Comparison of ENCODE assay signal across 8 cellular contexts in genomic region chr4:99946346-99947189, GRCh38. TPM values are rescaled to one million over a fixed set of nuclear protein-coding genes. Genes with fewer than 3 reads are reported as not detected.
A peak's percentile ranks its signal among the peaks of the same experiment; 100 is the strongest.
DNase-seq lines count a peak whose midpoint lies in the region; FAIRE-seq and TF ChIP-seq lines count a peak whose summit lies in the region.

Gene DNAJB14 (minus strand): TSS chr4:99946618. CDS start chr4:99946571, 47 bp downstream.

- peaks cover 33% of the 10 kb centered on the region for H3K4me1 Mint-ChIP-seq in T-helper 2 cell treated with Interferon-gamma antibody and Interleukin-4, amounts not matched to agents 5 μg/mL and 100 μg/mL, for 36 hours (ENCODE audit: low read depth)

- POLR2A ChIA-PET in HEK293 (lab: Yijun Ruan, JAX), result interaction anchor here (0.6 to 1.5 kb wide), 4 partner anchors 22 to 383 kb away, joined by 3 to 9 read pairs (median 4); partner anchors contain the start of genes LAMTOR3 and TRMT10A

- H3K27ac Mint-ChIP-seq in T-helper 2 cell treated with Interferon-gamma antibody and Interleukin-4, amounts not matched to agents 5 μg/mL and 100 μg/mL, for 36 hours, result peak within 1 kb of the TSS; percentile 99

- H3K36me3 Mint-ChIP-seq in T-helper 2 cell treated with Interferon-gamma antibody and Interleukin-4, amounts not matched to agents 5 μg/mL and 100 μg/mL, for 36 hours (ENCODE audit: low read depth), result peaks cover 39% of the 10 kb centered on the region

- H3K36me3 ChIP-seq in HEK293 (ENCODE audit: control insufficient read depth in 2 of 2, insufficient read depth in 1 of 2, low read length in 2 of 2) (peaks cover 3 to 40% of the 10 kb centered on the region in 2 experiments; a peak in 1 of 3 replicates), ascending aorta (no peaks in the 10 kb centered on the region)

- H3K4me3 ChIP-seq in GM12864 (ENCODE audit: low read depth, low read length) (peak within 1 kb of the TSS; percentile 95), HEK293 (ENCODE audit: low read depth, low read length) (peak within 1 kb of the TSS; percentile 56), NB4 (ENCODE audit: low read depth, low read length) (peak within 1 kb of the TSS; percentile 91), ascending aorta (peak within 1 kb of the TSS; percentile 93 to 97)

- TF ChIP-seq POLR2A in NB4 (IDR thresholded peaks at IDR 0.05; ENCODE audit: extremely low read depth, insufficient read length), result peak; percentile 39

- TF ChIP-seq CTCF in GM12864 (IDR thresholded peaks at IDR 0.05; ENCODE audit: low read depth, low read length, missing control alignments), result no peak
- no peak for TF ChIP-seq CTCF in HEK293 (tag by site-specific recombination; IDR thresholded peaks at IDR 0.05)
- no peak for TF ChIP-seq CTCF in NB4 (IDR thresholded peaks at IDR 0.05; ENCODE audit: low read depth, low read length)
- TF ChIP-seq CTCF in ascending aorta (IDR thresholded peaks at IDR 0.05), result no peak

- H3K9me3 Mint-ChIP-seq in T-helper 2 cell treated with Interferon-gamma antibody and Interleukin-4, amounts not matched to agents 5 μg/mL and 100 μg/mL, for 36 hours, result peaks cover 8% of the 10 kb centered on the region

- H3K4me1 ChIP-seq in HEK293 (ENCODE audit: control insufficient read depth, insufficient read depth, low read length) (no peaks in the 10 kb centered on the region), ascending aorta (peaks cover 0 to 25% of the 10 kb centered on the region in 2 donors)

- peak within 1 kb of the TSS; percentile 99 for H3K4me3 Mint-ChIP-seq in T-helper 2 cell treated with Interferon-gamma antibody and Interleukin-4, amounts not matched to agents 5 μg/mL and 100 μg/mL, for 36 hours

- intact Hi-C loops in ascending aorta (cut with DNase I), result loop anchor here (1.0 to 5.0 kb wide), 3 partner anchors 52 to 1686 kb away; partner anchors contain the start of genes LAMTOR3 and RAP1GDS1

- CTCF ChIA-PET in HEK293 (lab: Yijun Ruan, JAX), result interaction anchor here (2.0 kb wide), 1 partner anchor 138 kb away, joined by 4 read pairs; no protein-coding TSS in a partner anchor

- no peaks in the 10 kb centered on the region for H3K9me3 ChIP-seq in HEK293 (ENCODE audit: control insufficient read depth, insufficient read depth, low read depth, low read length)
- H3K9me3 ChIP-seq in ascending aorta, result no peaks in the 10 kb centered on the region

- no peak for FAIRE-seq in HTR-8/SVneo (lab: Jason Lieb, UNC)

- no peaks in the 10 kb centered on the region for H3K27me3 ChIP-seq in ascending aorta

- H3K27ac ChIP-seq in HEK293 (ENCODE audit: extremely low read depth, low read depth, low read length), result peak within 1 kb of the TSS; percentile 76
- H3K27ac ChIP-seq in ascending aorta, result peak within 1 kb of the TSS; percentile 97 to 99

- DNase-seq in GM12864 (ENCODE audit: low read depth) (peak; percentile 62), NB4 (ENCODE audit: low read depth) (peak; percentile 88), ascending aorta (ENCODE audit: low spot score in 2 of 2) (peak in 1 of 2 donors; percentile 90), hepatic stellate cell (ENCODE audit: low spot score) (peak; percentile 81), retina (peak; percentile 85), HTR-8/SVneo (ENCODE audit: insufficient read length, low spot score) (no peak)
- peak; percentile 84 for DNase-seq in T-helper 2 cell treated with Interferon-gamma antibody and Interleukin-4, amounts not matched to agents 5 μg/mL and 100 μg/mL, for 36 hours (ENCODE audit: low spot score)

- H3K27me3 Mint-ChIP-seq in T-helper 2 cell treated with Interferon-gamma antibody and Interleukin-4, amounts not matched to agents 5 μg/mL and 100 μg/mL, for 36 hours (ENCODE audit: low read depth), result no peaks in the 10 kb centered on the region

TF ChIP-seq in HEK293, 187 proteins besides CTCF, POLR2A, EP300 and RAD21 (continues in another document):
- peak; percentile 68; the same call in 1 of the 2 replicates for TF ChIP-seq ZBTB17 (tag by site-specific recombination; IDR thresholded peaks at IDR 0.05)
- TF ChIP-seq ZNF146 (tag by site-specific recombination; IDR thresholded peaks at IDR 0.05), result no peak
- no peak for TF ChIP-seq ZNF10 (tag by site-specific recombination; IDR thresholded peaks at IDR 0.05)
- no peak for TF ChIP-seq ZNF660 (tag by site-specific recombination; IDR thresholded peaks at IDR 0.05)
- no peak for TF ChIP-seq OVOL3 (tag by site-specific recombination; IDR thresholded peaks at IDR 0.05)
- peak; percentile 76 for TF ChIP-seq BCL11B (tag by site-specific recombination; IDR thresholded peaks at IDR 0.05; ENCODE audit: low read depth)
- TF ChIP-seq ZNF561 (tag by site-specific recombination; IDR thresholded peaks at IDR 0.05; ENCODE audit: borderline replicate concordance), result peak; percentile 60; the same call in 1 of the 2 replicates
- no peak for TF ChIP-seq ZNF549 (tag by site-specific recombination; IDR thresholded peaks at IDR 0.05)
- TF ChIP-seq KLF10 (tag by site-specific recombination; IDR thresholded peaks at IDR 0.05), result peak; percentile 58; the same call in 1 of the 2 replicates
- TF ChIP-seq GLIS2 (tag by site-specific recombination; IDR thresholded peaks at IDR 0.05), result peak; percentile 80
- peak; percentile 66 for TF ChIP-seq ZNF600 (tag by site-specific recombination; IDR thresholded peaks at IDR 0.05)
- TF ChIP-seq ZNF2 (tag by site-specific recombination; IDR thresholded peaks at IDR 0.05), result 0 out of 2 replicates have a peak, but pooled peaks have one; percentile 15
- no peak for TF ChIP-seq ZNF366 (tag by site-specific recombination; conservative IDR thresholded peaks at IDR 0.05)
- TF ChIP-seq ZNF510 (tag by site-specific recombination; IDR thresholded peaks at IDR 0.05; ENCODE audit: insufficient replicate concordance), result no peak
- 0 out of 2 replicates have a peak, but pooled peaks have one; percentile 26 for TF ChIP-seq ZBTB8A (tag by site-specific recombination; IDR thresholded peaks at IDR 0.05)
- TF ChIP-seq ZBTB20 (tag by site-specific recombination; IDR thresholded peaks at IDR 0.05), result peak; percentile 92
- no peak for TF ChIP-seq ZNF548 (tag by site-specific recombination; IDR thresholded peaks at IDR 0.05)
- no peak for TF ChIP-seq KLF17 (tag by site-specific recombination; IDR thresholded peaks at IDR 0.05)
- peak; percentile 70; the same call in 1 of the 2 replicates for TF ChIP-seq BCL11A (tag by site-specific recombination; IDR thresholded peaks at IDR 0.05; ENCODE audit: low read depth)
- 0 out of 2 replicates have a peak, but pooled peaks have one; percentile 42 for TF ChIP-seq PBX3 (CRISPR knock-in tag; IDR thresholded peaks at IDR 0.05)
- TF ChIP-seq GLI4 (tag by site-specific recombination; IDR thresholded peaks at IDR 0.05), result peak; percentile 51; the same call in 1 of the 2 replicates
- TF ChIP-seq ZNF394 (tag by site-specific recombination; IDR thresholded peaks at IDR 0.05; ENCODE audit: borderline replicate concordance), result no peak
- no peak for TF ChIP-seq SALL2 (tag by site-specific recombination; IDR thresholded peaks at IDR 0.05; ENCODE audit: borderline replicate concordance)
- TF ChIP-seq AEBP2 (tag by site-specific recombination; IDR thresholded peaks at IDR 0.05; ENCODE audit: borderline replicate concordance), result no peak
- TF ChIP-seq ZFP37 (tag by site-specific recombination; IDR thresholded peaks at IDR 0.05), result peak; percentile 47; the same call in 1 of the 2 replicates
- TF ChIP-seq SP2 (tag by site-specific recombination; IDR thresholded peaks at IDR 0.05), result peak; percentile 68

RNA-seq across cellular contexts. Expression of gene DNAJB14, which starts in this region (rescaled TPM):
- total RNA-seq in ascending aorta, result 15.5 TPM
